ENCODE assay signal across 14 cellular contexts in the genomic region with DNA sequence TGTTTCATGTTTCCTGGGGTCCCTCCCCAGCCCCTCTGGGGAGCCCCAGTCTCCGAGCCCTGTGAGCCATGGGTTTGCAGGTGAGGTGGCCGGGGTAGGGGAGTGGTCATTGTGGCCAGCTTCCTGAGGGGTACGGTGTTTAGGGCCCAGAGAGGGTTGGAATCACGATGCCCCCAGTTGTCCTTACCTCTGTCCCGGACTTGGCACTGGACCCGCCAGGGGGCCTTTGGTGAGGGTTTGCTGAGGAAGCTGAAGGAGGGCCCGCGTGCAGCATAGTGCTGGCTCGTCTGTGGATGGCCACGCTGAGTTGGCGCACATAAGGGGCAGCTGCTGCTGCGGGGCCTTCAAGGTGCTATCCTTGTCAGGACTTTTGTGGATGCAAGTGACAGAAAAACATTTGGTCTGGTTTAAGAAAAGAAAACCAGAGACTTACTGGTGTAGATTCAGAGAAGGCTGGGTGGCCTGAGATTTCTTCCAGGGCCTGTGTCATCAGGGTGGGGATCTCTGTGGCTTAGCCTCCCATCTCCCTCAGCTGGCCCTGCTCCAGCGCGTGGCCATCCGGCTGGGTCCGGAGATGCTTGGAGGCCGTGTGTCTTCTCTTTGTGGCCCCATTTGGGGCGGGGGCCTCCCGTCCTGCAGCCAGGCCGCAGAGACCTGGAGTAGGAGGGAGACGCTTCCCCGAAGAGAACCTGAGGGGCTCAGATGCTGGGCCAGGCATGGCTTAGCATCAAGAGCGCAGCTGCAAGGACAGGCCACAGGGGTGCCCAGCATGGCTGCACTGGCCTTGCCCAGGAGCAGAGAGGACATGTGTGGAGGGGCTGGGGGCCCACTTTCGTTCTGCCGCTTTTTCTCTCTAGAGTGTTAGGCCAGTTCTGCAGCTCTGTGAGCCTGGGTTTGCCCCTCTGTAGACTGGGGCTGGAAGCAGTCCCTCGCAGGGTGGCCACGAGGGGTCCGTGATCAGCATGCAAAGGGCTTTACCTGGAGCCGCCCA. TPM values are rescaled to one million over a fixed set of nuclear protein-coding genes. Genes with fewer than 3 reads are reported as not detected.
DNase-seq lines count a peak whose midpoint lies in the region; ATAC-seq and TF ChIP-seq lines count a peak whose summit lies in the region.
"Had no signal": no experiment of that assay in that cellular context is flagged by ENCODE, and none has a peak within 500 bp of the region (broad histone marks: within the 10 kb centered on the region; RNA-seq: fewer than 3 reads in every experiment).

No MANE protein-coding gene starts in this region.

- H3K4me1 ChIP-seq in endocrine pancreas (ENCODE audit: control insufficient read depth, insufficient read depth, low read length) (no peaks in the 10 kb centered on the region), spleen (peaks cover 30 to 74% (median 49%) of the 10 kb centered on the region in 6 donors)

- TF ChIP-seq POLR2A in spleen (IDR thresholded peaks at IDR 0.05): no peak

- H3K4me1 Mint-ChIP-seq in activated CD8-positive, alpha-beta memory T cell treated with anti-CD3 and anti-CD28 coated beads, Interleukin-2, amount 10 ng/mL, durations not matched to agents 7 days and 5 days: peaks cover 42% of the 10 kb centered on the region
- H3K4me1 Mint-ChIP-seq in T-helper 17 cell: peaks cover 28% of the 10 kb centered on the region

- H3K4me3 Mint-ChIP-seq in activated CD8-positive, alpha-beta memory T cell treated with anti-CD3 and anti-CD28 coated beads, Interleukin-2, amount 10 ng/mL, durations not matched to agents 7 days and 5 days: no peak overlapping the region
- H3K4me3 Mint-ChIP-seq in T-helper 17 cell: peak overlapping the region; percentile 73
- H3K4me3 Mint-ChIP-seq: GM23338, IgD-negative memory B cell had no signal

- H3K27me3 ChIP-seq in endocrine pancreas (ENCODE audit: control insufficient read depth, insufficient read depth, low read length) (no peaks in the 10 kb centered on the region), spleen (replicated peaks in 1 of 7) (no peaks in the 10 kb centered on the region)
- H3K27me3 ChIP-seq: breast epithelium, heart left ventricle had no signal

- H3K9me3 Mint-ChIP-seq in activated CD8-positive, alpha-beta memory T cell treated with anti-CD3 and anti-CD28 coated beads, Interleukin-2, amount 10 ng/mL, durations not matched to agents 7 days and 5 days (ENCODE audit: low read depth): no peaks in the 10 kb centered on the region
- H3K9me3 Mint-ChIP-seq: GM23338, IgD-negative memory B cell had no signal

- H3K9ac ChIP-seq in endocrine pancreas (ENCODE audit: control insufficient read depth, insufficient read depth, low read length): peak overlapping the region; percentile 25
- H3K9ac ChIP-seq: SK-N-SH had no signal

- no peak overlapping the region for H3K4me3 ChIP-seq in endocrine pancreas (ENCODE audit: control insufficient read depth, insufficient read depth, low read length)
- H3K4me3 ChIP-seq in spleen: no peak overlapping the region
- H3K4me3 ChIP-seq: breast epithelium, GM23338, heart left ventricle had no signal

- intact Hi-C loops in spleen (cut with DNase I; ENCODE audit: low total_unique reads): no loop called here

- H3K36me3 Mint-ChIP-seq in activated CD8-positive, alpha-beta memory T cell treated with anti-CD3 and anti-CD28 coated beads, Interleukin-2, amount 10 ng/mL, durations not matched to agents 7 days and 5 days: peaks cover 10% of the 10 kb centered on the region
- no peaks in the 10 kb centered on the region for H3K36me3 Mint-ChIP-seq in T-helper 17 cell (ENCODE audit: low read depth)
- H3K36me3 Mint-ChIP-seq: IgD-negative memory B cell had no signal

- TF ChIP-seq CTCF in spleen (IDR thresholded peaks at IDR 0.05 in 8 of 11, conservative IDR thresholded peaks at IDR 0.05 in 3 of 11): no peak

- peak overlapping the region in 6 of 8 donors; percentile 32 to 85 (median 78) for H3K27ac ChIP-seq in spleen

- DNase-seq in activated CD8-positive, alpha-beta memory T cell treated with anti-CD3 and anti-CD28 coated beads, Interleukin-2, amount 10 ng/mL, durations not matched to agents 7 days and 5 days: no peak
- no peak for DNase-seq in activated CD8-positive, alpha-beta memory T cell treated with anti-CD3 and anti-CD28 coated beads, Interleukin-2, amount 50 U/mL, for 48 hours
- DNase-seq in T-helper 17 cell (no peak), spleen (no peak), UCSD-AML1 (lab: John Stamatoyannopoulos, UW; ENCODE audit: unreplicated experiment) (no peak), NCI-H2171 (lab: John Stamatoyannopoulos, UW) (no peak), D341Med (ENCODE audit: low spot score) (no peak)
- DNase-seq: NCI-H1105 had no signal

- WGBS in spleen, 5 donors: 79 to 92% (median 90%) methylated on average over 26 to 29 of the region's 29 CpGs

- H3K27me3 Mint-ChIP-seq in activated CD8-positive, alpha-beta memory T cell treated with anti-CD3 and anti-CD28 coated beads, Interleukin-2, amount 10 ng/mL, durations not matched to agents 7 days and 5 days: no peaks in the 10 kb centered on the region
- H3K27me3 Mint-ChIP-seq in T-helper 17 cell: no peaks in the 10 kb centered on the region
- H3K27me3 Mint-ChIP-seq: IgD-negative memory B cell had no signal

- CTCF ChIA-PET in activated CD8-positive, alpha-beta memory T cell treated with anti-CD3 and anti-CD28 coated beads, Interleukin-2, amount 10 ng/mL, durations not matched to agents 7 days and 5 days (lab: Charles Lee): interaction anchor here (1.2 to 2.6 kb wide), 3 partner anchors 10 to 35 kb away, joined by 7 to 10 read pairs (median 8); partner anchors contain the start of gene MGRN1

- H3K36me3 ChIP-seq in endocrine pancreas (ENCODE audit: control insufficient read depth, insufficient read depth, low read length): no peaks in the 10 kb centered on the region
- peaks cover 0 to 93% (median 47%) of the 10 kb centered on the region in 6 donors for H3K36me3 ChIP-seq in spleen
- H3K36me3 ChIP-seq: breast epithelium had no signal

- no peaks in the 10 kb centered on the region for H3K9me3 ChIP-seq in T-helper 17 cell (ENCODE audit: control insufficient read depth, low read length, poor library complexity, severe bottlenecking)
- H3K9me3 ChIP-seq in endocrine pancreas (ENCODE audit: control insufficient read depth, low read length): no peaks in the 10 kb centered on the region
- H3K9me3 ChIP-seq in spleen: no peaks in the 10 kb centered on the region
- H3K9me3 ChIP-seq: breast epithelium, heart left ventricle, SK-N-SH had no signal

- no peak for ATAC-seq in activated CD8-positive, alpha-beta memory T cell treated with anti-CD3 and anti-CD28 coated beads, Interleukin-2, amount 10 ng/mL, durations not matched to agents 7 days and 5 days
- peak; percentile 1 for ATAC-seq in T-helper 17 cell
- ATAC-seq: GM23338 had no signal

- peak overlapping the region; percentile 67 for H3K27ac Mint-ChIP-seq in activated CD8-positive, alpha-beta memory T cell treated with anti-CD3 and anti-CD28 coated beads, Interleukin-2, amount 10 ng/mL, durations not matched to agents 7 days and 5 days
- peak overlapping the region; percentile 86 for H3K27ac Mint-ChIP-seq in T-helper 17 cell
- H3K27ac Mint-ChIP-seq: GM23338 had no signal

RNA-seq across cellular contexts. Expression of gene NUDT16L1, which starts 33.7 kb away (rescaled TPM):
- total RNA-seq in activated CD8-positive, alpha-beta memory T cell treated with anti-CD3 and anti-CD28 coated beads, Interleukin-2, amount 10 ng/mL, durations not matched to agents 7 days and 5 days: 10 to 100 TPM; 31.6 to 35.6 TPM
- total RNA-seq in T-helper 17 cell (10 to 100 TPM; 44.7 to 49.6 TPM), spleen (10 to 100 TPM; 26.2 to 37.4 (median 27.6) TPM)
- 10 to 100 TPM; 29.0 to 47.2 (median 38.8) TPM for polyA plus RNA-seq in spleen

RNA-seq across cellular contexts. Expression of gene MGRN1, which starts 35.0 kb away (rescaled TPM):
- 10 to 100 TPM; 76.9 to 92.1 TPM for total RNA-seq in activated CD8-positive, alpha-beta memory T cell treated with anti-CD3 and anti-CD28 coated beads, Interleukin-2, amount 10 ng/mL, durations not matched to agents 7 days and 5 days
- total RNA-seq in T-helper 17 cell (10 to 100 TPM; 69.3 to 74.7 TPM), spleen (100 to 1,000 TPM in 1 of 7 donors, 10 to 100 TPM in 6; 65.6 to 132 (median 83.6) TPM)
- 10 to 100 TPM in 1 of 3 donors, 1 to 10 TPM in 2; 7.6 to 26.9 (median 8.8) TPM for polyA plus RNA-seq in spleen

RNA-seq across cellular contexts. Expression of gene UBALD1, which starts 45.0 kb away (rescaled TPM):
- total RNA-seq in activated CD8-positive, alpha-beta memory T cell treated with anti-CD3 and anti-CD28 coated beads, Interleukin-2, amount 10 ng/mL, durations not matched to agents 7 days and 5 days: 10 to 100 TPM; 20.2 to 27.7 TPM
- total RNA-seq in T-helper 17 cell: 10 to 100 TPM; 25.8 to 26.6 TPM
- total RNA-seq in spleen: 10 to 100 TPM; 10.0 to 29.2 (median 20.2) TPM
- polyA plus RNA-seq in spleen: 10 to 100 TPM; 12.6 to 33.6 (median 13.6) TPM
